1 cellular context compared by ENCODE assay signal in genomic region chr19:50978772-50979390, GRCh38.
TF ChIP-seq lines count a peak whose summit lies in the region.

No MANE protein-coding gene starts in this region.

TF ChIP-seq in K562, 482 proteins besides CTCF, POLR2A, EP300 and RAD21:
- TF ChIP-seq MYBL2 (IDR thresholded peaks at IDR 0.05; ENCODE audit: low read depth) (no peak), MYBL2 (CRISPR knock-in tag; IDR thresholded peaks at IDR 0.05; ENCODE audit: borderline replicate concordance) (no peak), BCL6 (CRISPR knock-in tag; IDR thresholded peaks at IDR 0.05) (no peak), FOSL1 (tag; conservative IDR thresholded peaks at IDR 0.05) (0 out of 2 replicates have a peak, but pooled peaks have one; percentile 15), ZNF512 (tag; IDR thresholded peaks at IDR 0.05) (peak; percentile 56; the same call in 1 of the 2 replicates), CBX5 (IDR thresholded peaks at IDR 0.05; ENCODE audit: borderline replicate concordance, low read depth) (no peak)
TF ChIP-seq in K562: peak in this region for 2.
